Comparison of ENCODE assay signal across 10 cellular contexts in genomic region chr19:38035515-38036495, GRCh38.
DNase-seq lines count a peak whose midpoint lies in the region; FAIRE-seq and TF ChIP-seq lines count a peak whose summit lies in the region.
"Had no signal": no experiment of that assay in that cellular context is flagged by ENCODE, and none has a peak within 500 bp of the region (broad histone marks: within the 10 kb centered on the region; RNA-seq: fewer than 3 reads in every experiment).

No MANE protein-coding gene starts in this region.

- H3K27ac ChIP-seq in smooth muscle cell (ENCODE audit: low read depth), result no peak overlapping the region
- H3K27ac ChIP-seq: hepatocyte had no signal

- WGBS in smooth muscle cell (ENCODE audit: low lambda C conversion rate), result 83% methylated on average over 16 of the region's 17 CpGs

- no peaks in the 10 kb centered on the region for H3K36me3 ChIP-seq in smooth muscle cell (ENCODE audit: low read depth)

- no peak overlapping the region for H3K4me2 ChIP-seq in smooth muscle cell
- H3K4me2 ChIP-seq: hepatocyte had no signal

- TF ChIP-seq CTCF in smooth muscle cell (IDR thresholded peaks at IDR 0.05; ENCODE audit: borderline replicate concordance, insufficient read depth, poor library complexity, severe bottlenecking), result no peak
- no peak for TF ChIP-seq CTCF in GM20000 (IDR thresholded peaks at IDR 0.05; ENCODE audit: extremely low read depth, missing control alignments)

- no peaks in the 10 kb centered on the region for H3F3A ChIP-seq in smooth muscle cell (ENCODE audit: low read depth)

- H2AFZ ChIP-seq in smooth muscle cell (ENCODE audit: low read depth), result no peak overlapping the region
- H2AFZ ChIP-seq: hepatocyte had no signal

- H3K4me1 ChIP-seq in smooth muscle cell (ENCODE audit: low read depth), result no peaks in the 10 kb centered on the region

- H3K9me3 ChIP-seq in smooth muscle cell (replicated peaks; ENCODE audit: low read depth), result no peaks in the 10 kb centered on the region

- peaks cover 11% of the 10 kb centered on the region for H4K20me1 ChIP-seq in smooth muscle cell (ENCODE audit: low read depth)

- H3K27me3 ChIP-seq in smooth muscle cell (ENCODE audit: low read depth), result no peaks in the 10 kb centered on the region
- H3K27me3 ChIP-seq: hepatocyte had no signal

- DNase-seq in ELR (ENCODE audit: low read depth) (peak; percentile 77), NCI-H524 (lab: John Stamatoyannopoulos, UW) (peak; percentile 92 to 94), fibroblast of gingiva (ENCODE audit: low read depth) (peak; percentile 24), renal cortical epithelial cell (ENCODE audit: low read depth) (peak; percentile 49), smooth muscle cell (lab: John Stamatoyannopoulos, UW; ENCODE audit: unreplicated experiment) (no peak), GM20000 (ENCODE audit: low spot score) (no peak), GM19239 (ENCODE audit: insufficient read length, low spot score) (no peak)
- no peak for DNase-seq in stimulated activated CD4-positive, alpha-beta T cell treated with anti-CD3 and anti-CD28 coated beads, Interleukin-2, amount 100 ng/mL, for 48 hours
- DNase-seq: T-helper 2 cell had no signal

- no peak overlapping the region for H3K9ac ChIP-seq in smooth muscle cell (ENCODE audit: low read depth)

- H3K4me3 ChIP-seq in smooth muscle cell, result no peak overlapping the region
- H3K4me3 ChIP-seq: hepatocyte had no signal

- no peak for FAIRE-seq in GM19239 (lab: Jason Lieb, UNC)

- H3K79me2 ChIP-seq in smooth muscle cell (ENCODE audit: low read depth), result no peaks in the 10 kb centered on the region

Comparison
In these comparisons a context has a peak if more than half of its experiments do, and no peak if none do; other contexts are left out.
1. DNase-seq: peak in ELR (single experiment), NCI-H524 (2 of 2), fibroblast of gingiva (single experiment) and renal cortical epithelial cell (single experiment); none in smooth muscle cell (single experiment), GM20000 (single experiment), GM19239 (single experiment) and stimulated activated CD4-positive, alpha-beta T cell treated with anti-CD3 and anti-CD28 coated beads, Interleukin-2, amount 100 ng/mL, for 48 hours (0 of 2).